ENCODE assay signal across 16 cellular contexts in genomic region chr13:48594080-48594815, GRCh38. TPM values are rescaled to one million over a fixed set of nuclear protein-coding genes. Genes with fewer than 3 reads are reported as not detected.
DNase-seq lines count a peak whose midpoint lies in the region; ATAC-seq, FAIRE-seq and TF ChIP-seq lines count a peak whose summit lies in the region.
"Had no signal": no experiment of that assay in that cellular context is flagged by ENCODE, and none has a peak within 500 bp of the region (broad histone marks: within the 10 kb centered on the region; RNA-seq: fewer than 3 reads in every experiment).

No MANE protein-coding gene starts in this region.

- DNase-seq in GM12891 (ENCODE audit: insufficient read length, low spot score) (no peak), fibroblast of villous mesenchyme (ENCODE audit: low read depth) (peak; percentile 40), inferior parietal cortex (ENCODE audit: extremely low spot score) (no peak), MV-4-11 (lab: John Stamatoyannopoulos, UW) (no peak), activated gamma-delta T cell (lab: John Stamatoyannopoulos, UW) (no peak)
- DNase-seq: activated gamma-delta T cell treated with Interleukin-2 at 50 U/mL for 16 hours; DMS 273 treated with DMSO at 0.1 percent for 48 hours; effector CD8-positive, alpha-beta T cell; gastrocnemius medialis; kidney; NCI-H2029; NK-92 treated with Interleukin-12 subunit alpha and Interleukin-12 subunit beta, amount 100 ng/mL, for 24 hours had no signal

- TF ChIP-seq CTCF in fibroblast of villous mesenchyme (IDR thresholded peaks at IDR 0.05; ENCODE audit: insufficient read depth, low read depth, low read length), result no peak

- no peak overlapping the region for H3K4me3 ChIP-seq in fibroblast of villous mesenchyme (ENCODE audit: low read depth, low read length)
- H3K4me3 ChIP-seq: breast epithelium, gastrocnemius medialis had no signal

- ATAC-seq in GM19468 (IDR thresholded peaks at IDR 0.05; ENCODE audit: extremely low read depth, unreplicated experiment) (peak; percentile 52), HG03097 (IDR thresholded peaks at IDR 0.05; ENCODE audit: low FRiP score, unreplicated experiment) (peak; percentile 41), GM18520 (IDR thresholded peaks at IDR 0.05; ENCODE audit: unreplicated experiment) (no peak)
- ATAC-seq: gastrocnemius medialis had no signal

- TF ChIP-seq POLR2A in GM12891 (IDR thresholded peaks at IDR 0.05; ENCODE audit: low read depth, low read length), result no peak

- peak; percentile 71 for FAIRE-seq in GM12891 (lab: Jason Lieb, UNC)
- FAIRE-seq: kidney had no signal

TF ChIP-seq in GM12891, 5 proteins besides CTCF, POLR2A, EP300 and RAD21:
- TF ChIP-seq SPI1 (IDR thresholded peaks at IDR 0.05; ENCODE audit: low read depth, low read length) (no peak), POU2F2 (IDR thresholded peaks at IDR 0.05; ENCODE audit: low read depth, low read length) (peak; percentile 78; the same call in 1 of the 2 replicates)
TF ChIP-seq in GM12891: peak in this region for 1.

RNA-seq across cellular contexts. Expression of gene CYSLTR2, which starts 59.5 kb away (rescaled TPM):
- polyA plus RNA-seq in GM12891 (2012; ENCODE audit: low read depth, missing spikeins), result 0.36 TPM
- total RNA-seq in fibroblast of villous mesenchyme, result not detected in 2 replicates
